Comparison of ENCODE assay signal across 16 cellular contexts in the genomic region with DNA sequence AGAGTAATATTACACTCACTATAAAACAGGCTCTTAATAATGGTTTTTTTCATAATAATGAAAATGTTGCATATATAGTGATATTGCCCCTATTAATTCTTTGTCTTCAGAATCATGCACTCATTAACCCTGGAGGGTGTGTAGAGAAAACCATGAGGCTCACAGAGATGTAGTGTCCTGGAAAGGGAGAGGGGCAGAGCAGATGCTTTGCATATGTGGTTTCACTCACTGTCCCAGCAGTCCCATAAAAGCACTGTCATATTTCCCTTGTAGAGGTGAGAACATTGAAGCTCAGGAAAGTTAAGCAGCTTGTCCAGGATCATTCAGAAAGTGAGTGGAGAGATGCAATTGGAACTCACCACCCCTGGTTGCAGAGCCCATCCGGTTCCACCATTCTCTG.
DNase-seq lines count a peak whose midpoint lies in the region; ATAC-seq, FAIRE-seq and TF ChIP-seq lines count a peak whose summit lies in the region.
"Had no signal": no experiment of that assay in that cellular context is flagged by ENCODE, and none has a peak within 500 bp of the region (broad histone marks: within the 10 kb centered on the region; RNA-seq: fewer than 3 reads in every experiment).

No MANE protein-coding gene starts in this region.

- no peaks in the 10 kb centered on the region for H4K20me1 ChIP-seq in KMS-11 (ENCODE audit: insufficient read depth)

- peak overlapping the region; percentile 41 for H3K4me2 ChIP-seq in KMS-11
- H3K4me2 ChIP-seq: smooth muscle cell had no signal

- TF ChIP-seq CTCF in KMS-11 (conservative IDR thresholded peaks at IDR 0.05; ENCODE audit: low read depth, low read length) (no peak), WTC11 (IDR thresholded peaks at IDR 0.05) (no peak)

- H2AFZ ChIP-seq in KMS-11 (ENCODE audit: low read depth) = no peak overlapping the region

- DNase-seq in GM12892 (ENCODE audit: insufficient read length) = no peak
- DNase-seq in effector memory CD4-positive, alpha-beta T cell = no peak
- no peak for DNase-seq in stimulated activated CD4-positive, alpha-beta T cell treated with anti-CD3 and anti-CD28 coated beads, Interleukin-4, amount 100 ng/mL, for 1 hour
- no peak for DNase-seq in AG08396 (ENCODE audit: low spot score)
- DNase-seq in WTC11 (ENCODE audit: low spot score) = no peak
- DNase-seq: activated CD4-positive, alpha-beta T cell treated with anti-CD3 and anti-CD28 coated beads for 36 hours; Karpas-422; NCI-H2081 treated with DMSO at 0.1 percent for 48 hours; NK-92 treated with Interleukin-12 subunit alpha and Interleukin-12 subunit beta, amount 100 ng/mL, for 24 hours; tibial artery had no signal

- H3K27me3 ChIP-seq in KMS-11 (ENCODE audit: insufficient read depth, low read depth) = no peaks in the 10 kb centered on the region
- no peaks in the 10 kb centered on the region for H3K27me3 ChIP-seq in effector memory CD4-positive, alpha-beta T cell (replicated peaks; ENCODE audit: control insufficient read depth, insufficient read depth, low read length, poor library complexity, severe bottlenecking)
- H3K27me3 ChIP-seq: tibial artery had no signal

- H3K9me3 Mint-ChIP-seq in WTC11 = no peaks in the 10 kb centered on the region
- H3K9me3 Mint-ChIP-seq: activated T-helper 17 cell treated with anti-CD3 and anti-CD28 coated beads, Interleukin-2, amount 50 U/mL, for 72 hours; neural crest cell had no signal

- CTCF ChIA-PET in WTC11 (lab: Charles Lee) = no interaction called here

- H3K9ac ChIP-seq in KMS-11 = no peak overlapping the region

- no peak overlapping the region for H3K27ac Mint-ChIP-seq in WTC11
- H3K27ac Mint-ChIP-seq: activated CD4-positive, alpha-beta T cell treated with anti-CD3 and anti-CD28 coated beads for 36 hours; activated T-helper 17 cell treated with anti-CD3 and anti-CD28 coated beads, Interleukin-2, amount 50 U/mL, for 72 hours had no signal

- peaks cover 12% of the 10 kb centered on the region; the same call in 1 of the 2 replicates for H3K36me3 ChIP-seq in KMS-11 (ENCODE audit: insufficient read depth)
- H3K36me3 ChIP-seq in effector memory CD4-positive, alpha-beta T cell (ENCODE audit: control insufficient read depth, insufficient read depth, low read length) = no peaks in the 10 kb centered on the region

- peak; percentile 78 for ATAC-seq in GM19467 (IDR thresholded peaks at IDR 0.05; ENCODE audit: unreplicated experiment)
- peak; percentile 90 for ATAC-seq in HG02852 (IDR thresholded peaks at IDR 0.05; ENCODE audit: unreplicated experiment)
- no peak for ATAC-seq in WTC11
- ATAC-seq: activated CD4-positive, alpha-beta T cell treated with anti-CD3 and anti-CD28 coated beads for 36 hours; activated T-helper 17 cell treated with anti-CD3 and anti-CD28 coated beads, Interleukin-2, amount 50 U/mL, for 72 hours had no signal

- no peak overlapping the region for H3K4me3 ChIP-seq in KMS-11 (IDR thresholded peaks at IDR 0.05; ENCODE audit: insufficient read depth, low read depth, low read length)
- H3K4me3 ChIP-seq in effector memory CD4-positive, alpha-beta T cell (ENCODE audit: insufficient read depth, low read depth, low read length, poor library complexity, severe bottlenecking) = no peak overlapping the region
- H3K4me3 ChIP-seq: smooth muscle cell, tibial artery had no signal

- H3K4me1 Mint-ChIP-seq in WTC11 = peaks cover 17% of the 10 kb centered on the region
- H3K4me1 Mint-ChIP-seq: neural crest cell had no signal

- H3K36me3 Mint-ChIP-seq in WTC11 = no peaks in the 10 kb centered on the region

- no peaks in the 10 kb centered on the region for H3K27me3 Mint-ChIP-seq in WTC11 (ENCODE audit: low read depth)
- H3K27me3 Mint-ChIP-seq: activated CD4-positive, alpha-beta T cell treated with anti-CD3 and anti-CD28 coated beads for 36 hours; activated T-helper 17 cell treated with anti-CD3 and anti-CD28 coated beads, Interleukin-2, amount 50 U/mL, for 72 hours had no signal

- H3K4me3 Mint-ChIP-seq in WTC11 = no peak overlapping the region
- H3K4me3 Mint-ChIP-seq: activated CD4-positive, alpha-beta T cell treated with anti-CD3 and anti-CD28 coated beads for 36 hours; activated T-helper 17 cell treated with anti-CD3 and anti-CD28 coated beads, Interleukin-2, amount 50 U/mL, for 72 hours; neural crest cell had no signal

- H3K79me2 ChIP-seq in KMS-11 (ENCODE audit: insufficient read depth, low read depth) = no peaks in the 10 kb centered on the region

- POLR2A ChIA-PET in WTC11 (lab: Charles Lee) = no interaction called here

- no peak for TF ChIP-seq POLR2A in GM12892 (IDR thresholded peaks at IDR 0.05; ENCODE audit: low read depth, low read length)

- peaks cover 67% of the 10 kb centered on the region for H3K4me1 ChIP-seq in KMS-11 (ENCODE audit: low read depth, poor library complexity, severe bottlenecking)
- H3K4me1 ChIP-seq in effector memory CD4-positive, alpha-beta T cell (ENCODE audit: control insufficient read depth, insufficient read depth, low read length, poor library complexity, severe bottlenecking) = peaks cover 18% of the 10 kb centered on the region

- FAIRE-seq in GM12892 (lab: Jason Lieb, UNC) = peak; percentile 78

- no peaks in the 10 kb centered on the region for H3K9me3 ChIP-seq in effector memory CD4-positive, alpha-beta T cell (ENCODE audit: control insufficient read depth, low read length)
- H3K9me3 ChIP-seq: tibial artery had no signal

- no peak overlapping the region for H3K27ac ChIP-seq in KMS-11
- H3K27ac ChIP-seq in effector memory CD4-positive, alpha-beta T cell (ENCODE audit: insufficient read depth, low read length, poor library complexity, severe bottlenecking) = no peak overlapping the region
- H3K27ac ChIP-seq: tibial artery had no signal

TF ChIP-seq in WTC11, 78 proteins besides CTCF, POLR2A, EP300 and RAD21:
- TF ChIP-seq, protein P1, sequence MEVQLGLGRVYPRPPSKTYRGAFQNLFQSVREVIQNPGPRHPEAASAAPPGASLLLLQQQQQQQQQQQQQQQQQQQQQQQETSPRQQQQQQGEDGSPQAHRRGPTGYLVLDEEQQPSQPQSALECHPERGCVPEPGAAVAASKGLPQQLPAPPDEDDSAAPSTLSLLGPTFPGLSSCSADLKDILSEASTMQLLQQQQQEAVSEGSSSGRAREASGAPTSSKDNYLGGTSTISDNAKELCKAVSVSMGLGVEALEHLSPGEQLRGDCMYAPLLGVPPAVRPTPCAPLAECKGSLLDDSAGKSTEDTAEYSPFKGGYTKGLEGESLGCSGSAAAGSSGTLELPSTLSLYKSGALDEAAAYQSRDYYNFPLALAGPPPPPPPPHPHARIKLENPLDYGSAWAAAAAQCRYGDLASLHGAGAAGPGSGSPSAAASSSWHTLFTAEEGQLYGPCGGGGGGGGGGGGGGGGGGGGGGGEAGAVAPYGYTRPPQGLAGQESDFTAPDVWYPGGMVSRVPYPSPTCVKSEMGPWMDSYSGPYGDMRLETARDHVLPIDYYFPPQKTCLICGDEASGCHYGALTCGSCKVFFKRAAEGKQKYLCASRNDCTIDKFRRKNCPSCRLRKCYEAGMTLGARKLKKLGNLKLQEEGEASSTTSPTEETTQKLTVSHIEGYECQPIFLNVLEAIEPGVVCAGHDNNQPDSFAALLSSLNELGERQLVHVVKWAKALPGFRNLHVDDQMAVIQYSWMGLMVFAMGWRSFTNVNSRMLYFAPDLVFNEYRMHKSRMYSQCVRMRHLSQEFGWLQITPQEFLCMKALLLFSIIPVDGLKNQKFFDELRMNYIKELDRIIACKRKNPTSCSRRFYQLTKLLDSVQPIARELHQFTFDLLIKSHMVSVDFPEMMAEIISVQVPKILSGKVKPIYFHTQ (CRISPR knock-in tag; IDR thresholded peaks at IDR 0.05) = no peak
- TF ChIP-seq SP1 (CRISPR knock-in tag; conservative IDR thresholded peaks at IDR 0.05) = no peak
